ENCODE assay signal across 18 cellular contexts in the genomic region with DNA sequence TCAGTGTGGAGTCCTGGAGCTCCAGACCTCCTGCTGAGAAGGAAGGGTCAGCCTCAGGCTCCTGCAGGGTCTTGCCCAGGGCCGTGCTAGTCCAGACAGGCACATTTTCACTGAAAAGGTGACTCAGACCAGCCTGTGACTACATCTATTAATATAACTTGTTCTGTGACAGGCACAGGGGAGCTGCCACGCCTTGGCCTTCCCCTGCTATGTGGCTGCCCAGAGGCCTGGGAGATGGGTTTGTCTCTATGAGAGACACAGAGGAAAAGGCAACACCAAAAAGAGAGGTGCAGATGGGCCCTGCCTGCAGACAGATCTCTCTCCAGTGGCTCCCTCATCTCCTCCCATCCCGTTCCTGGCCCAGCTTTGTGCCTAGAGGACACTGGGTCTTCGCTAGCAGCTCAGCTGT. TPM values are rescaled to one million over a fixed set of nuclear protein-coding genes. Genes with fewer than 3 reads are reported as not detected.
"Had no signal": no experiment of that assay in that cellular context is flagged by ENCODE, and none has a peak within 500 bp of the region (broad histone marks: within the 10 kb centered on the region; RNA-seq: fewer than 3 reads in every experiment).

No MANE protein-coding gene starts in this region.

RNA-seq across cellular contexts. Expression of gene FAM25C, which starts 10.0 kb away (rescaled TPM):
- total RNA-seq: cerebellum; esophagus muscularis mucosa; fibroblast of lung; heart right ventricle; left colon; liver; lung; mesothelial cell of epicardium; mucosa of descending colon; natural killer cell treated with Interleukin-12 subunit alpha and Interleukin-12 subunit beta and Interleukin-15 and Interleukin-18, amount 100 ng/mL, for 72 hours; neural crest cell; omental fat pad; pancreas; posterior vena cava; pulmonary artery endothelial cell; temporal lobe; thyroid gland; urinary bladder had no signal
- polyA plus RNA-seq: fibroblast of lung, heart right ventricle, liver, lung, pancreas, urinary bladder had no signal
